ENCODE assay signal across 20 cellular contexts in the genomic region with DNA sequence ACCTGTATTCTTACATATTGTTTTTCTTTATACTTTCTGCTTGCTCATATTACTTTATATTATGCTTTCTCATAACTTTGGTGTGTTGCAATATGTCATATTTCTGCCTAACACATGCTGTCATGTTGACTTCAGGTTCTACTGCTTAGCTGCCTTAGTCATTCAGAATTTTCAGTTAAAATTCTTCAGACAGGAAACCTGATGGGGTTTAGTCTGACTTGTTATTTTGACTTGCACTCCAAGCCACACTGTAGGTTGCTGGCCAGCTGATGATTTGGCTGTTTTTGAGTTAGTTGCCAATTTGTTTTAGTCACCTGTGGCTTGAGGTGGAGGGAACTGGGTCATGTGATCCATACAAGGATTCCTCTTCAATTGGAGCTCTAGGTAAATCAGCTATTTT.
A peak's percentile ranks its signal among the peaks of the same experiment; 100 is the strongest.
DNase-seq lines count a peak whose midpoint lies in the region; ATAC-seq and TF ChIP-seq lines count a peak whose summit lies in the region.
"Had no signal": no experiment of that assay in that cellular context is flagged by ENCODE, and none has a peak within 500 bp of the region (broad histone marks: within the 10 kb centered on the region; RNA-seq: fewer than 3 reads in every experiment).

No MANE protein-coding gene starts in this region.

- H3K4me3 ChIP-seq in PC-3 (ENCODE audit: low read length) (no peak overlapping the region), epithelial cell of esophagus (ENCODE audit: low read length) (no peak overlapping the region), trophoblast cell (ENCODE audit: low read depth, low read length) (no peak overlapping the region)
- H3K4me3 ChIP-seq: HAP-1, right atrium auricular region, SJCRH30 had no signal

- no peak overlapping the region for H2BK12ac ChIP-seq in trophoblast cell (ENCODE audit: low read length)

- no peak overlapping the region for H3K4me3 Mint-ChIP-seq in natural killer cell
- H3K4me3 Mint-ChIP-seq in activated naive CD8-positive, alpha-beta T cell treated with anti-CD3 and anti-CD28 coated beads for 36 hours, result no peak overlapping the region
- H3K4me3 Mint-ChIP-seq: CD14-positive monocyte; stimulated activated naive CD8-positive, alpha-beta T cell treated with anti-CD3 and anti-CD28 coated beads, Interleukin-15, Interleukin-2, amounts not matched to agents 100 ng/mL and 50 ng/mL, for 24 hours had no signal

- H3K4me1 Mint-ChIP-seq in natural killer cell, result no peaks in the 10 kb centered on the region
- no peaks in the 10 kb centered on the region for H3K4me1 Mint-ChIP-seq in activated naive CD8-positive, alpha-beta T cell treated with anti-CD3 and anti-CD28 coated beads for 36 hours
- H3K4me1 Mint-ChIP-seq: CD14-positive monocyte had no signal

- H3K27ac ChIP-seq in PC-3 (ENCODE audit: low read length) (no peak overlapping the region), trophoblast cell (ENCODE audit: low read depth, low read length) (no peak overlapping the region)
- H3K27ac ChIP-seq: right atrium auricular region, SJCRH30 had no signal

- no peaks in the 10 kb centered on the region for H3K9me2 ChIP-seq in PC-3 (replicated peaks; ENCODE audit: low read length)

- H3K14ac ChIP-seq in trophoblast cell (ENCODE audit: low read length), result no peak overlapping the region

- H3K36me3 ChIP-seq in PC-3 (ENCODE audit: low read depth, low read length) (no peaks in the 10 kb centered on the region), trophoblast cell (ENCODE audit: control insufficient read depth in 1 of 2, insufficient read depth in 2 of 2, low read length in 2 of 2) (no peaks in the 10 kb centered on the region)
- H3K36me3 ChIP-seq: HAP-1, right atrium auricular region, SJCRH30 had no signal

- H3F3A ChIP-seq in PC-3 (ENCODE audit: low read length, unreplicated experiment), result no peaks in the 10 kb centered on the region

- BruUV-seq in PC-3 (replicated peaks; lab: Mats Ljungman, UMichigan), result no TSS peak

- H3K79me2 ChIP-seq in PC-3 (ENCODE audit: low read length) (no peaks in the 10 kb centered on the region), trophoblast cell (ENCODE audit: control insufficient read depth, insufficient read depth, low read length, poor library complexity) (no peaks in the 10 kb centered on the region)

- DNase-seq in NOMO-1 treated with DMSO at 0.1 percent for 48 hours (lab: John Stamatoyannopoulos, UW; ENCODE audit: unreplicated experiment) (peak; percentile 45), NOMO-1 treated with dmso at 0.1 percent for 144 hours (lab: John Stamatoyannopoulos, UW; ENCODE audit: unreplicated experiment) (no peak), PC-3 (peak; percentile 90), epithelial cell of esophagus (ENCODE audit: low read depth) (peak; percentile 94), trophoblast cell (peak; percentile 13 to 67), natural killer cell (no peak)
- DNase-seq in activated naive CD8-positive, alpha-beta T cell treated with anti-CD3 and anti-CD28 coated beads for 36 hours, result no peak
- DNase-seq: 8988T; activated CD4-positive, CD25-positive, alpha-beta regulatory T cell treated with anti-CD3 and anti-CD28 coated beads, Interleukin-2, amount 50 U/mL, for 72 hours; activated CD8-positive, alpha-beta memory T cell treated with anti-CD3 and anti-CD28 coated beads, Interleukin-2, amount 50 U/mL, for 48 hours; activated naive CD4-positive, alpha-beta T cell treated with Interleukin-2 at 50 U/mL for 16 hours; left colon; NCI-H2029; NCI-H510A; SJCRH30 had no signal

- H3K27me3 Mint-ChIP-seq in natural killer cell (ENCODE audit: low read depth in 2 of 2), result peaks cover 0 to 5% of the 10 kb centered on the region in 2 donors
- H3K27me3 Mint-ChIP-seq in activated naive CD8-positive, alpha-beta T cell treated with anti-CD3 and anti-CD28 coated beads for 36 hours, result peaks cover 11% of the 10 kb centered on the region

- no peak overlapping the region for H4K8ac ChIP-seq in trophoblast cell (ENCODE audit: low read depth, low read length)

- H3K4me1 ChIP-seq in PC-3 (ENCODE audit: insufficient read depth, low read length) (peaks cover 24% of the 10 kb centered on the region), trophoblast cell (ENCODE audit: control insufficient read depth in 1 of 2, insufficient read depth in 2 of 2, low read length in 2 of 2) (peaks cover 0 to 3% of the 10 kb centered on the region in 2 experiments)
- H3K4me1 ChIP-seq: HAP-1 had no signal

- no peak overlapping the region for H3K4ac ChIP-seq in trophoblast cell (ENCODE audit: low read depth, low read length)

- no peak overlapping the region for H2BK120ac ChIP-seq in trophoblast cell (ENCODE audit: insufficient read depth, low read length, poor library complexity)

- H3K27ac Mint-ChIP-seq in natural killer cell, result no peak overlapping the region
- no peak overlapping the region for H3K27ac Mint-ChIP-seq in activated naive CD8-positive, alpha-beta T cell treated with anti-CD3 and anti-CD28 coated beads for 36 hours
- H3K27ac Mint-ChIP-seq: CD14-positive monocyte; stimulated activated naive CD8-positive, alpha-beta T cell treated with anti-CD3 and anti-CD28 coated beads, Interleukin-15, Interleukin-2, amounts not matched to agents 100 ng/mL and 50 ng/mL, for 24 hours had no signal

- CTCF ChIA-PET in PC-3 (lab: Charles Lee), result no interaction called here

- H2AFZ ChIP-seq in PC-3 (ENCODE audit: low read length) (no peak overlapping the region), trophoblast cell (ENCODE audit: insufficient read depth, low read length, poor library complexity) (no peak overlapping the region)

- no peak overlapping the region for H4K91ac ChIP-seq in trophoblast cell (ENCODE audit: low read depth, low read length)

- no peak overlapping the region for H2AK5ac ChIP-seq in trophoblast cell (ENCODE audit: low read length)

- peaks cover 5 to 7% of the 10 kb centered on the region in 2 donors for H3K9me3 Mint-ChIP-seq in natural killer cell
- no peaks in the 10 kb centered on the region for H3K9me3 Mint-ChIP-seq in activated naive CD8-positive, alpha-beta T cell treated with anti-CD3 and anti-CD28 coated beads for 36 hours
- H3K9me3 Mint-ChIP-seq: stimulated activated naive CD8-positive, alpha-beta T cell treated with anti-CD3 and anti-CD28 coated beads, Interleukin-15, Interleukin-2, amounts not matched to agents 100 ng/mL and 50 ng/mL, for 24 hours had no signal

- H3K23ac ChIP-seq in trophoblast cell (ENCODE audit: low read length), result no peak overlapping the region

- intact Hi-C loops in PC-3 (cut with micrococcal nuclease), result no loop called here
- intact Hi-C loops in natural killer cell (cut with micrococcal nuclease), result no loop called here

- H3K4me2 ChIP-seq in PC-3 (ENCODE audit: low read length) (no peak overlapping the region), trophoblast cell (ENCODE audit: low read length) (no peak overlapping the region)

- H3K9ac ChIP-seq in PC-3 (ENCODE audit: low read length) (no peak overlapping the region), trophoblast cell (ENCODE audit: low read length) (no peak overlapping the region)

- H2BK5ac ChIP-seq in trophoblast cell (ENCODE audit: low read depth, low read length, poor library complexity), result no peak overlapping the region

- H4K20me1 ChIP-seq in PC-3 (ENCODE audit: low read length), result no peaks in the 10 kb centered on the region

- no peaks in the 10 kb centered on the region for H3K79me1 ChIP-seq in trophoblast cell (ENCODE audit: low read length)

- H3K9me3 ChIP-seq in PC-3 (ENCODE audit: low read length), result no peaks in the 10 kb centered on the region
- H3K9me3 ChIP-seq in trophoblast cell (ENCODE audit: insufficient read depth, low read depth, low read length), result no peaks in the 10 kb centered on the region
- H3K9me3 ChIP-seq: HAP-1, right atrium auricular region, SJCRH30 had no signal

- H3K18ac ChIP-seq in trophoblast cell (ENCODE audit: low read length), result no peak overlapping the region

- ATAC-seq in PC-3 (peak; percentile 41), natural killer cell (no peak), GM18498 (IDR thresholded peaks at IDR 0.05; ENCODE audit: unreplicated experiment) (no peak)
- ATAC-seq: left colon had no signal

- no peak for TF ChIP-seq CTCF in PC-3 (conservative IDR thresholded peaks at IDR 0.05; ENCODE audit: low read depth, low read length)
- TF ChIP-seq CTCF in epithelial cell of esophagus (IDR thresholded peaks at IDR 0.05; ENCODE audit: insufficient read depth, low read depth, low read length, missing control alignments), result no peak
- TF ChIP-seq CTCF in natural killer cell (IDR thresholded peaks at IDR 0.05), result no peak

- no peaks in the 10 kb centered on the region for H3K36me3 Mint-ChIP-seq in natural killer cell
- H3K36me3 Mint-ChIP-seq in activated naive CD8-positive, alpha-beta T cell treated with anti-CD3 and anti-CD28 coated beads for 36 hours, result no peaks in the 10 kb centered on the region
- H3K36me3 Mint-ChIP-seq: CD14-positive monocyte had no signal

- H3K27me3 ChIP-seq in PC-3 (ENCODE audit: low read length) (no peaks in the 10 kb centered on the region), trophoblast cell (ENCODE audit: insufficient read depth, low read length) (no peaks in the 10 kb centered on the region)
- H3K27me3 ChIP-seq: right atrium auricular region, SJCRH30 had no signal

- no peak overlapping the region for H4K12ac ChIP-seq in trophoblast cell (ENCODE audit: low read depth, low read length)

- POLR2A ChIA-PET in PC-3 (lab: Charles Lee; ENCODE audit: unreplicated experiment), result no interaction called here

Comparison
In these comparisons a context has a peak if more than half of its experiments do, and no peak if none do; other contexts are left out.
1. DNase-seq: peak in NOMO-1 treated with DMSO at 0.1 percent for 48 hours (single experiment), PC-3 (single experiment), epithelial cell of esophagus (single experiment) and trophoblast cell (2 of 2); none in NOMO-1 treated with dmso at 0.1 percent for 144 hours (single experiment), natural killer cell (single experiment) and activated naive CD8-positive, alpha-beta T cell treated with anti-CD3 and anti-CD28 coated beads for 36 hours (single experiment).